Comparison of ENCODE assay signal across 23 cellular contexts in genomic region chr16:73129455-73129854, GRCh38.
DNase-seq lines count a peak whose midpoint lies in the region; ATAC-seq, FAIRE-seq and TF ChIP-seq lines count a peak whose summit lies in the region.
"Had no signal": no experiment of that assay in that cellular context is flagged by ENCODE, and none has a peak within 500 bp of the region (broad histone marks: within the 10 kb centered on the region; RNA-seq: fewer than 3 reads in every experiment).

No MANE protein-coding gene starts in this region.

- WGBS in H1 (ENCODE audit: extremely low coverage in 1 of 2, insufficient coverage in 1 of 2, insufficient read length in 1 of 2, insufficient replicate concordance in 2 of 2, low coverage in 1 of 2, low lambda C conversion rate in 2 of 2, missing lambda C conversion rate in 1 of 2), 2 experiments = 94% methylated on average over 13 of the region's 13 CpGs; no CpG with 5 or more reads in 1 of the 2 experiments
- no CpG with 5 or more reads among the region's 13 CpGs for WGBS in trophoblast cell (ENCODE audit: extremely low coverage, insufficient coverage, insufficient read length)
- WGBS in psoas muscle, 3 donors = 92 to 93% (median 93%) methylated on average over 13 of the region's 13 CpGs

- no peak overlapping the region for H3K18ac ChIP-seq in H1 (ENCODE audit: extremely low read depth, low read length)
- no peak overlapping the region for H3K18ac ChIP-seq in trophoblast cell (ENCODE audit: low read length)

- intact Hi-C loops in psoas muscle (cut with DNase I) = no loop called here

- H3K27me3 ChIP-seq in H1 (replicated peaks in 1 of 4; ENCODE audit: control insufficient read depth in 3 of 4, extremely low read depth in 1 of 4, insufficient read depth in 3 of 4, low read length in 3 of 4) (no peaks in the 10 kb centered on the region), trophoblast cell (ENCODE audit: insufficient read depth, low read length) (no peaks in the 10 kb centered on the region), psoas muscle (ENCODE audit: insufficient read depth in 3 of 3, low read length in 2 of 3) (no peaks in the 10 kb centered on the region), foreskin keratinocyte (peaks cover 14% of the 10 kb centered on the region)
- H3K27me3 ChIP-seq: BE2C, BLaER1 had no signal

- H3K23ac ChIP-seq in H1 (ENCODE audit: insufficient read length) = peak overlapping the region; percentile 18
- no peak overlapping the region for H3K23ac ChIP-seq in trophoblast cell (ENCODE audit: low read length)

- H2AK5ac ChIP-seq in H1 (ENCODE audit: low read depth, low read length) (no peak overlapping the region), trophoblast cell (ENCODE audit: low read length) (no peak overlapping the region)

- H3K14ac ChIP-seq in H1 (ENCODE audit: insufficient read length) (no peak overlapping the region), trophoblast cell (ENCODE audit: low read length) (no peak overlapping the region)

- H3K79me1 ChIP-seq in H1 (ENCODE audit: low read depth, low read length) (no peaks in the 10 kb centered on the region), trophoblast cell (ENCODE audit: low read length) (no peaks in the 10 kb centered on the region)

- H3K9ac ChIP-seq in H1 (replicated peaks in 1 of 4; ENCODE audit: extremely low read depth in 1 of 4, low read depth in 3 of 4, low read length in 3 of 4) = no peak overlapping the region
- peak overlapping the region; percentile 14 for H3K9ac ChIP-seq in trophoblast cell (ENCODE audit: low read length)
- H3K9ac ChIP-seq: BLaER1 had no signal

- peaks cover 5% of the 10 kb centered on the region for H3K4me1 ChIP-seq in HEK293 (ENCODE audit: control insufficient read depth, insufficient read depth, low read length)
- no peaks in the 10 kb centered on the region for H3K4me1 ChIP-seq in H1 (replicated peaks in 1 of 4; ENCODE audit: control insufficient read depth in 3 of 4, insufficient read depth in 4 of 4, low read length in 3 of 4)
- peaks cover 0 to 11% of the 10 kb centered on the region in 2 experiments for H3K4me1 ChIP-seq in trophoblast cell (ENCODE audit: control insufficient read depth in 1 of 2, insufficient read depth in 2 of 2, low read length in 2 of 2)
- H3K4me1 ChIP-seq in psoas muscle = no peaks in the 10 kb centered on the region
- no peaks in the 10 kb centered on the region for H3K4me1 ChIP-seq in foreskin keratinocyte

- no peaks in the 10 kb centered on the region for H3K36me3 ChIP-seq in HEK293 (ENCODE audit: control insufficient read depth in 2 of 2, insufficient read depth in 1 of 2, low read length in 2 of 2)
- no peaks in the 10 kb centered on the region for H3K36me3 ChIP-seq in H1 (ENCODE audit: control insufficient read depth in 2 of 4, insufficient read depth in 4 of 4, low read length in 3 of 4)
- H3K36me3 ChIP-seq in trophoblast cell (ENCODE audit: control insufficient read depth in 1 of 2, insufficient read depth in 2 of 2, low read length in 2 of 2) = no peaks in the 10 kb centered on the region
- no peaks in the 10 kb centered on the region for H3K36me3 ChIP-seq in psoas muscle (ENCODE audit: insufficient read depth in 1 of 2, low read depth in 1 of 2)
- H3K36me3 ChIP-seq: BE2C, BLaER1 had no signal

- no peak overlapping the region for H3K4me3 ChIP-seq in HEK293 (ENCODE audit: low read depth, low read length)
- no peak overlapping the region for H3K4me3 ChIP-seq in H1 (ENCODE audit: extremely low read depth in 1 of 4, insufficient read depth in 2 of 4, low read depth in 3 of 4, low read length in 4 of 4)
- no peak overlapping the region for H3K4me3 ChIP-seq in trophoblast cell (ENCODE audit: low read depth, low read length)
- H3K4me3 ChIP-seq in psoas muscle = no peak overlapping the region
- H3K4me3 ChIP-seq: BLaER1 had no signal

- H3K4me2 ChIP-seq in H1 (ENCODE audit: insufficient read depth in 1 of 2, low read depth in 2 of 2, low read length in 2 of 2) (no peak overlapping the region), trophoblast cell (ENCODE audit: low read length) (no peak overlapping the region)
- H3K4me2 ChIP-seq: BLaER1 had no signal

- TF ChIP-seq EP300 in H1 (IDR thresholded peaks at IDR 0.05; ENCODE audit: borderline replicate concordance in 1 of 2, low read depth in 2 of 2, low read length in 2 of 2) = no peak

- H3K27ac ChIP-seq in HEK293 (ENCODE audit: extremely low read depth, low read depth, low read length) = no peak overlapping the region
- no peak overlapping the region for H3K27ac ChIP-seq in H1 (ENCODE audit: low read depth, low read length)
- H3K27ac ChIP-seq in trophoblast cell (ENCODE audit: low read depth, low read length) = no peak overlapping the region
- H3K27ac ChIP-seq in psoas muscle = no peak overlapping the region
- no peak overlapping the region for H3K27ac ChIP-seq in foreskin keratinocyte
- H3K27ac ChIP-seq: BLaER1 had no signal

- H3K4ac ChIP-seq in H1 (replicated peaks; ENCODE audit: insufficient read length, low read depth, low read length) = no peak overlapping the region
- no peak overlapping the region for H3K4ac ChIP-seq in trophoblast cell (ENCODE audit: low read depth, low read length)

- TF ChIP-seq CTCF in HEK293 (tag by site-specific recombination; IDR thresholded peaks at IDR 0.05) (no peak), H1 (IDR thresholded peaks at IDR 0.05; ENCODE audit: control extremely low read depth in 1 of 3, insufficient read depth in 1 of 3, low read depth in 1 of 3, low read length in 3 of 3) (no peak), psoas muscle (IDR thresholded peaks at IDR 0.05) (no peak), foreskin keratinocyte (conservative IDR thresholded peaks at IDR 0.05) (no peak)

- no peak overlapping the region for H2BK120ac ChIP-seq in H1 (replicated peaks; ENCODE audit: low read depth, low read length)
- H2BK120ac ChIP-seq in trophoblast cell (ENCODE audit: insufficient read depth, low read length, poor library complexity) = no peak overlapping the region

- H4K12ac ChIP-seq in trophoblast cell (ENCODE audit: low read depth, low read length) = no peak overlapping the region

- no peak overlapping the region for H3K56ac ChIP-seq in H1 (replicated peaks; ENCODE audit: insufficient read length, low read depth, low read length)

- H3K23me2 ChIP-seq in H1 (ENCODE audit: low read depth, low read length) = no peaks in the 10 kb centered on the region

- ATAC-seq in HG02973 (IDR thresholded peaks at IDR 0.05; ENCODE audit: unreplicated experiment) = no peak
- no peak for ATAC-seq in psoas muscle
- ATAC-seq in foreskin keratinocyte = no peak

- H2AFZ ChIP-seq in H1 (ENCODE audit: low read length) (no peak overlapping the region), trophoblast cell (ENCODE audit: insufficient read depth, low read length, poor library complexity) (no peak overlapping the region)

- H2BK5ac ChIP-seq in H1 (ENCODE audit: low read depth, low read length) (no peak overlapping the region), trophoblast cell (ENCODE audit: low read depth, low read length, poor library complexity) (no peak overlapping the region)

- no peak for DNase-seq in HTR-8/SVneo (ENCODE audit: insufficient read length, low spot score)
- no peak for DNase-seq in H1 (ENCODE audit: low read depth in 1 of 2, low spot score in 2 of 2)
- DNase-seq in trophoblast cell = no peak
- DNase-seq in psoas muscle = no peak
- no peak for DNase-seq in activated naive CD4-positive, alpha-beta T cell treated with Interleukin-2 at 50 U/mL for 16 hours
- no peak for DNase-seq in foreskin keratinocyte
- DNase-seq: 8988T; ACHN; BE2C; C1 segment of cervical spinal cord; CD4-positive, alpha-beta memory T cell; CD4-positive, CD25-positive, alpha-beta regulatory T cell; CD8-positive, alpha-beta memory T cell; COR-L47; DMS79 treated with DMSO at 0.1 percent for 48 hours; GF-D8 had no signal

- H2BK12ac ChIP-seq in H1 (ENCODE audit: low read depth, low read length) (no peak overlapping the region), trophoblast cell (ENCODE audit: low read length) (no peak overlapping the region)

- no peak overlapping the region for H4K91ac ChIP-seq in H1 (replicated peaks; ENCODE audit: insufficient read length, low read length)
- H4K91ac ChIP-seq in trophoblast cell (ENCODE audit: low read depth, low read length) = no peak overlapping the region

- no peak overlapping the region for H4K5ac ChIP-seq in H1 (ENCODE audit: insufficient read length, low read depth, low read length)

- H3K79me2 ChIP-seq in H1 (ENCODE audit: control insufficient read depth in 1 of 2, insufficient read depth in 2 of 2, low read length in 2 of 2) = no peaks in the 10 kb centered on the region
- no peaks in the 10 kb centered on the region for H3K79me2 ChIP-seq in trophoblast cell (ENCODE audit: control insufficient read depth, insufficient read depth, low read length, poor library complexity)

- H3K9me3 ChIP-seq in HEK293 (ENCODE audit: control insufficient read depth, insufficient read depth, low read depth, low read length) = no peaks in the 10 kb centered on the region
- no peaks in the 10 kb centered on the region for H3K9me3 ChIP-seq in H1 (ENCODE audit: insufficient read depth in 2 of 2, low read depth in 1 of 2, low read length in 1 of 2)
- peaks cover 2% of the 10 kb centered on the region for H3K9me3 ChIP-seq in trophoblast cell (ENCODE audit: insufficient read depth, low read depth, low read length)
- H3K9me3 ChIP-seq in psoas muscle = no peaks in the 10 kb centered on the region
- H3K9me3 ChIP-seq: BE2C, BLaER1 had no signal

- no peak for TF ChIP-seq POLR2A in H1 (IDR thresholded peaks at IDR 0.05; ENCODE audit: control extremely low read depth in 1 of 2, low read depth in 2 of 2, low read length in 2 of 2)

- H4K20me1 ChIP-seq in H1 (replicated peaks in 1 of 2; ENCODE audit: control insufficient read depth in 1 of 2, insufficient read depth in 2 of 2, low read length in 2 of 2) = no peaks in the 10 kb centered on the region
- H4K20me1 ChIP-seq: BLaER1 had no signal

- TF ChIP-seq RAD21 in H1 (IDR thresholded peaks at IDR 0.05 in 1 of 2, conservative IDR thresholded peaks at IDR 0.05 in 1 of 2; ENCODE audit: low read depth in 2 of 2, low read length in 2 of 2) = no peak

- CTCF ChIA-PET in HEK293 (lab: Yijun Ruan, JAX) = no interaction called here
- CTCF ChIA-PET in H1 (lab: Charles Lee; ENCODE audit: partially characterized antibody) = no interaction called here

- no peak overlapping the region for H2BK20ac ChIP-seq in H1 (ENCODE audit: low read length)

- peak; percentile 91 for FAIRE-seq in HTR-8/SVneo (lab: Jason Lieb, UNC)
- FAIRE-seq in H1 (lab: Jason Lieb, UNC) = no peak
- FAIRE-seq: A204.1, G401.6, GM12892, GM18507 had no signal

- POLR2A ChIA-PET in HEK293 (lab: Yijun Ruan, JAX) (no interaction called here), H1 (lab: Charles Lee; ENCODE audit: partially characterized antibody) (no interaction called here)

- H4K8ac ChIP-seq in H1 (ENCODE audit: extremely low read depth, insufficient read depth, low read length) (no peak overlapping the region), trophoblast cell (ENCODE audit: low read depth, low read length) (no peak overlapping the region)

- no peak overlapping the region for H2BK15ac ChIP-seq in H1 (ENCODE audit: low read length)

TF ChIP-seq in H1, 55 proteins besides CTCF, POLR2A, EP300 and RAD21 (continues in another document):
- TF ChIP-seq BRCA1 (IDR thresholded peaks at IDR 0.05; ENCODE audit: low read depth, low read length) (no peak), HDAC2 (IDR thresholded peaks at IDR 0.05; ENCODE audit: borderline replicate concordance in 1 of 2, low read depth in 2 of 2, low read length in 2 of 2) (no peak), YY1 (IDR thresholded peaks at IDR 0.05; ENCODE audit: low read depth, low read length) (no peak)
